ENCODE assay signal across 8 cellular contexts in genomic region chr3:195106418-195106906, GRCh38.
DNase-seq lines count a peak whose midpoint lies in the region; ATAC-seq, FAIRE-seq and TF ChIP-seq lines count a peak whose summit lies in the region.

No MANE protein-coding gene starts in this region.

- no peak for TF ChIP-seq POLR2A in A549 (IDR thresholded peaks at IDR 0.05; ENCODE audit: low read length)

- ATAC-seq in A549: peak; percentile 74 to 91

- peak; percentile 82 to 85 for TF ChIP-seq RAD21 in A549 (conservative IDR thresholded peaks at IDR 0.05 in 1 of 2, IDR thresholded peaks at IDR 0.05 in 1 of 2)

- DNase-seq in A549 (ENCODE audit: low read depth in 1 of 2, low spot score in 1 of 2) (peak; percentile 34 to 39), GM18507 (ENCODE audit: extremely low spot score, insufficient read length, low read depth) (peak; percentile 63), HK-2 (ENCODE audit: unreplicated experiment) (peak; percentile 62), fibroblast of peridontal ligament (ENCODE audit: extremely low read depth) (peak; percentile 54), nucleus accumbens (lab: John Stamatoyannopoulos, UW) (peak in 44 of 56 donors; percentile 4 to 74 (median 37)), superior temporal gyrus (ENCODE audit: extremely low spot score) (peak; percentile 57)
- DNase-seq in activated T-helper 1 cell treated with anti-CD3 and anti-CD28 coated beads, Interleukin-2, amount 50 U/mL, for 16 hours (ENCODE audit: low read depth in 1 of 2, low spot score in 1 of 2): peak; percentile 37 to 56

- peak overlapping the region in 1 of 2 experiments; percentile 54; a peak in 2 of 6 replicates for H3K27ac ChIP-seq in A549

- no peaks in the 10 kb centered on the region for H3K9me3 ChIP-seq in A549

- CTCF ChIA-PET in A549 (lab: Yijun Ruan, JAX): interaction anchor here (0.6 to 5.5 kb wide), 37 partner anchors 9 to 499 kb away, joined by 3 to 59 read pairs (median 4); partner anchors contain the start of genes FAM43A and LSG1

- peak; percentile 77 for TF ChIP-seq CTCF in A549 (IDR thresholded peaks at IDR 0.05)

- WGBS in A549 (ENCODE audit: missing lambda C conversion rate): 22% methylated on average over 7 of the region's 29 CpGs

- H3K4me1 ChIP-seq in A549: peaks cover 46% of the 10 kb centered on the region

- no peak overlapping the region for H3K4me3 ChIP-seq in A549

- POLR2A ChIA-PET in A549 (lab: Yijun Ruan, JAX): interaction anchor here (1.1 kb wide), 1 partner anchor 423 kb away, joined by 4 read pairs; no protein-coding TSS in a partner anchor

- no peak for TF ChIP-seq EP300 in A549 (IDR thresholded peaks at IDR 0.05)

- FAIRE-seq in A549 (lab: Jason Lieb, UNC) (no peak), GM18507 (lab: Jason Lieb, UNC) (peak; percentile 50)

- H3K4me2 ChIP-seq in A549: peak overlapping the region; percentile 70

TF ChIP-seq in A549, 52 proteins besides CTCF, POLR2A, EP300 and RAD21:
- no peak for TF ChIP-seq FOSB (CRISPR knock-in tag; IDR thresholded peaks at IDR 0.05)
- TF ChIP-seq SMC3 (IDR thresholded peaks at IDR 0.05): peak; percentile 86

TF ChIP-seq in PFSK-1, 5 proteins besides CTCF, POLR2A, EP300 and RAD21:
- TF ChIP-seq FOXP2 (optimal IDR thresholded peaks at IDR 0.05; ENCODE audit: borderline replicate concordance, extremely low read depth, extremely low read length, insufficient read depth) (peak; percentile 83), SIN3A (IDR thresholded peaks at IDR 0.05; ENCODE audit: borderline replicate concordance, insufficient read depth, low read length) (no peak)
